Comparison of ENCODE assay signal across 17 cellular contexts in genomic region chr1:5250336-5250735, GRCh38.
DNase-seq lines count a peak whose midpoint lies in the region; ATAC-seq and TF ChIP-seq lines count a peak whose summit lies in the region.
"Had no signal": no experiment of that assay in that cellular context is flagged by ENCODE, and none has a peak within 500 bp of the region (broad histone marks: within the 10 kb centered on the region; RNA-seq: fewer than 3 reads in every experiment).

No MANE protein-coding gene starts in this region.

- no peaks in the 10 kb centered on the region for H3K27me3 ChIP-seq in BLaER1
- no peaks in the 10 kb centered on the region for H3K27me3 ChIP-seq in Karpas-422 (ENCODE audit: low read length)
- H3K27me3 ChIP-seq in CD4-positive, alpha-beta T cell (ENCODE audit: control insufficient read depth, insufficient read depth, low read length): no peaks in the 10 kb centered on the region

- no peaks in the 10 kb centered on the region for H3K27me3 Mint-ChIP-seq in osteocyte (ENCODE audit: unreplicated experiment)
- H3K27me3 Mint-ChIP-seq in CD4-positive, alpha-beta T cell: peaks cover 4% of the 10 kb centered on the region

- TF ChIP-seq CTCF in osteocyte (IDR thresholded peaks at IDR 0.05): no peak
- TF ChIP-seq CTCF in CD4-positive, alpha-beta T cell (IDR thresholded peaks at IDR 0.05): no peak

- no peak for DNase-seq in Karpas-422
- DNase-seq in osteocyte (ENCODE audit: extremely low spot score, unreplicated experiment): peak; percentile 64
- no peak for DNase-seq in SIG-M5 (lab: John Stamatoyannopoulos, UW)
- DNase-seq in NCI-H82 treated with DMSO at 0.1 percent for 48 hours (lab: John Stamatoyannopoulos, UW; ENCODE audit: unreplicated experiment): no peak
- no peak for DNase-seq in CD4-positive, alpha-beta T cell
- DNase-seq: CD4-positive, CD25-positive, alpha-beta regulatory T cell; CD8-positive, alpha-beta memory T cell; DMS 273 treated with DMSO at 0.1 percent for 48 hours; DMS79; EL; GDM1; GOT3; HFFc6 had no signal

- H3K4me1 Mint-ChIP-seq in osteocyte (ENCODE audit: unreplicated experiment): no peaks in the 10 kb centered on the region
- no peaks in the 10 kb centered on the region for H3K4me1 Mint-ChIP-seq in CD4-positive, alpha-beta T cell (ENCODE audit: low read depth)
- H3K4me1 Mint-ChIP-seq: CD8-positive, alpha-beta memory T cell had no signal

- H3K36me3 ChIP-seq in BLaER1 (no peaks in the 10 kb centered on the region), Karpas-422 (ENCODE audit: insufficient read depth, low read length) (no peaks in the 10 kb centered on the region)
- H3K36me3 ChIP-seq: HAP-1 had no signal

- intact Hi-C loops in CD4-positive, alpha-beta T cell (cut with DNase I, micrococcal nuclease): no loop called here

- no peak for ATAC-seq in CD4-positive, alpha-beta T cell (ENCODE audit: poor library complexity)
- ATAC-seq: GM12878 had no signal

- no peak overlapping the region for H3K9ac ChIP-seq in BLaER1
- H3K9ac ChIP-seq in Karpas-422 (ENCODE audit: low read length): no peak overlapping the region

- H3K4me3 ChIP-seq in BLaER1: no peak overlapping the region
- no peak overlapping the region for H3K4me3 ChIP-seq in Karpas-422 (ENCODE audit: low read length)
- H3K4me3 ChIP-seq: GM12878, HAP-1 had no signal

- no peaks in the 10 kb centered on the region for H3K9me3 ChIP-seq in BLaER1
- H3K9me3 ChIP-seq in Karpas-422 (ENCODE audit: low read length): no peaks in the 10 kb centered on the region
- H3K9me3 ChIP-seq in CD4-positive, alpha-beta T cell (ENCODE audit: control insufficient read depth, low read length): no peaks in the 10 kb centered on the region
- H3K9me3 ChIP-seq: HAP-1 had no signal

- no peaks in the 10 kb centered on the region for H3K79me2 ChIP-seq in Karpas-422 (ENCODE audit: low read length)

- POLR2A ChIA-PET in CD4-positive, alpha-beta T cell (lab: Charles Lee): no interaction called here

- no peak overlapping the region for H3K27ac Mint-ChIP-seq in osteocyte (ENCODE audit: unreplicated experiment)
- H3K27ac Mint-ChIP-seq in CD4-positive, alpha-beta T cell: no peak overlapping the region
- H3K27ac Mint-ChIP-seq: CD4-positive, CD25-positive, alpha-beta regulatory T cell; CD8-positive, alpha-beta memory T cell; HFFc6 had no signal

- H3K27ac ChIP-seq in BLaER1 (no peak overlapping the region), Karpas-422 (ENCODE audit: low read length) (no peak overlapping the region)
- no peak overlapping the region for H3K27ac ChIP-seq in CD4-positive, alpha-beta T cell (ENCODE audit: low read depth, low read length)
- H3K27ac ChIP-seq: C4-2B had no signal

- H3K9me2 ChIP-seq in Karpas-422 (replicated peaks; ENCODE audit: insufficient read depth, low read length): no peaks in the 10 kb centered on the region

- H4K20me1 ChIP-seq in BLaER1 (no peaks in the 10 kb centered on the region), Karpas-422 (ENCODE audit: insufficient read depth, low read depth, low read length) (no peaks in the 10 kb centered on the region)

- no peaks in the 10 kb centered on the region for H3K4me1 ChIP-seq in BLaER1
- H3K4me1 ChIP-seq in Karpas-422 (ENCODE audit: low read length): peaks cover 15% of the 10 kb centered on the region
- H3K4me1 ChIP-seq: HAP-1 had no signal

- H3K4me2 ChIP-seq in BLaER1: 0 out of 2 replicates have a peak overlapping the region, but pooled peaks have one; percentile 7
- no peak overlapping the region for H3K4me2 ChIP-seq in Karpas-422 (ENCODE audit: low read depth, low read length, poor library complexity, severe bottlenecking)

- CTCF ChIA-PET in CD4-positive, alpha-beta T cell (lab: Charles Lee): no interaction called here

- H3K4me3 Mint-ChIP-seq in osteocyte (ENCODE audit: unreplicated experiment): no peak overlapping the region
- H3K4me3 Mint-ChIP-seq in CD4-positive, alpha-beta T cell: no peak overlapping the region
- H3K4me3 Mint-ChIP-seq: CD4-positive, CD25-positive, alpha-beta regulatory T cell; CD8-positive, alpha-beta memory T cell; HFFc6 had no signal

- no peaks in the 10 kb centered on the region for H3K36me3 Mint-ChIP-seq in osteocyte (ENCODE audit: unreplicated experiment)
- H3K36me3 Mint-ChIP-seq in CD4-positive, alpha-beta T cell (ENCODE audit: low read depth): no peaks in the 10 kb centered on the region
- H3K36me3 Mint-ChIP-seq: CD4-positive, CD25-positive, alpha-beta regulatory T cell had no signal

- H3K9me3 Mint-ChIP-seq in osteocyte (ENCODE audit: unreplicated experiment): peaks cover 43% of the 10 kb centered on the region
- H3K9me3 Mint-ChIP-seq in CD4-positive, alpha-beta T cell: no peaks in the 10 kb centered on the region

- H2AFZ ChIP-seq in Karpas-422 (ENCODE audit: low read length): peak overlapping the region; percentile 17; the same call in 1 of the 2 replicates
